ENCODE assay signal across 8 cellular contexts in genomic region chr3:39180546-39181346, GRCh38. TPM values are rescaled to one million over a fixed set of nuclear protein-coding genes. Genes with fewer than 3 reads are reported as not detected.
A peak's percentile ranks its signal among the peaks of the same experiment; 100 is the strongest.
DNase-seq lines count a peak whose midpoint lies in the region; ATAC-seq and TF ChIP-seq lines count a peak whose summit lies in the region.

No MANE protein-coding gene starts in this region.

- peak overlapping the region; percentile 34; the same call in 1 of the 2 replicates for H3K27ac ChIP-seq in GM23248
- peak overlapping the region; percentile 19 for H3K27ac ChIP-seq in RWPE2 (ENCODE audit: poor library complexity, severe bottlenecking)

- H3K27me3 ChIP-seq in GM23248 (replicated peaks; ENCODE audit: insufficient read depth) (no peaks in the 10 kb centered on the region), RWPE2 (ENCODE audit: insufficient read depth, poor library complexity, severe bottlenecking) (no peaks in the 10 kb centered on the region)

- no peaks in the 10 kb centered on the region for H3K36me3 Mint-ChIP-seq in neural crest cell (ENCODE audit: low read depth)

- 3% methylated on average over 49 to 57 of the region's 64 CpGs for WGBS in GM23248 (ENCODE audit: low coverage in 1 of 2, low lambda C conversion rate in 2 of 2, missing lambda C conversion rate in 2 of 2), 2 experiments

- H3K4me1 Mint-ChIP-seq in neural crest cell = peaks cover 48% of the 10 kb centered on the region
- peaks cover 49% of the 10 kb centered on the region for H3K4me1 Mint-ChIP-seq in stimulated activated naive CD8-positive, alpha-beta T cell treated with anti-CD3 and anti-CD28 coated beads, Interleukin-15, amount 100 ng/mL, for 72 hours

- H3K9ac ChIP-seq in GM23248 = peak overlapping the region; percentile 60

- peak overlapping the region; percentile 84 for H3K4me3 Mint-ChIP-seq in neural crest cell
- peak overlapping the region; percentile 79 to 83 for H3K4me3 Mint-ChIP-seq in stimulated activated naive CD8-positive, alpha-beta T cell treated with anti-CD3 and anti-CD28 coated beads, Interleukin-15, amount 100 ng/mL, for 72 hours

- no peaks in the 10 kb centered on the region for H3K9me2 ChIP-seq in GM23248 (ENCODE audit: insufficient read depth)

- TF ChIP-seq CTCF in RWPE2 (IDR thresholded peaks at IDR 0.05; ENCODE audit: poor library complexity, severe bottlenecking) = no peak
- TF ChIP-seq CTCF in foreskin fibroblast (IDR thresholded peaks at IDR 0.05; ENCODE audit: low read depth, low read length) = peak; percentile 5
- peak; percentile 32 for TF ChIP-seq CTCF in neural crest cell (conservative IDR thresholded peaks at IDR 0.05)

- H3F3A ChIP-seq in GM23248 (ENCODE audit: insufficient read depth) = peaks cover 42% of the 10 kb centered on the region

- peak overlapping the region; percentile 54 for H3K4me3 ChIP-seq in GM23248
- H3K4me3 ChIP-seq in RWPE2 (ENCODE audit: severe bottlenecking) = peak overlapping the region; percentile 19
- peak overlapping the region; percentile 43 to 51 for H3K4me3 ChIP-seq in foreskin fibroblast (ENCODE audit: low read depth in 1 of 2, low read length in 2 of 2)

- H4K20me1 ChIP-seq in GM23248 (ENCODE audit: insufficient read depth) = no peaks in the 10 kb centered on the region

- peak; percentile 88 for ATAC-seq in RWPE2 (ENCODE audit: low read depth)
- peak; percentile 87 for ATAC-seq in stimulated activated naive CD8-positive, alpha-beta T cell treated with anti-CD3 and anti-CD28 coated beads, Interleukin-15, amount 100 ng/mL, for 72 hours

- H3K27ac Mint-ChIP-seq in neural crest cell (ENCODE audit: unreplicated experiment) = no peak overlapping the region
- H3K27ac Mint-ChIP-seq in stimulated activated naive CD8-positive, alpha-beta T cell treated with anti-CD3 and anti-CD28 coated beads, Interleukin-15, amount 100 ng/mL, for 72 hours = peak overlapping the region; percentile 35 to 67

- no peaks in the 10 kb centered on the region for H3K9me3 Mint-ChIP-seq in neural crest cell
- H3K9me3 Mint-ChIP-seq in stimulated activated naive CD8-positive, alpha-beta T cell treated with anti-CD3 and anti-CD28 coated beads, Interleukin-15, amount 100 ng/mL, for 72 hours = peaks cover 0 to 4% of the 10 kb centered on the region in 2 donors

- H3K79me2 ChIP-seq in GM23248 (ENCODE audit: insufficient read depth) = no peaks in the 10 kb centered on the region

- H2AFZ ChIP-seq in GM23248 = peak overlapping the region; percentile 70

- DNase-seq in DMS53 (lab: John Stamatoyannopoulos, UW) = peak; percentile 91
- peak; percentile 96 for DNase-seq in GM23248
- peak; percentile 75 for DNase-seq in LHCN-M2 (ENCODE audit: low read depth)
- peak; percentile 88 for DNase-seq in RWPE2 (ENCODE audit: low spot score)
- DNase-seq in activated effector memory CD4-positive, alpha-beta T cell treated with anti-CD3 and anti-CD28 coated beads, Interleukin-2, amount 50 U/mL, for 16 hours = peak; percentile 96
- peak; percentile 81 to 95 for DNase-seq in foreskin fibroblast
- DNase-seq in neural crest cell (ENCODE audit: low read depth, low spot score) = peak; percentile 75
- DNase-seq in stimulated activated naive CD8-positive, alpha-beta T cell treated with anti-CD3 and anti-CD28 coated beads, Interleukin-15, amount 100 ng/mL, for 72 hours = peak; percentile 85 to 86

- peak overlapping the region; percentile 71 for H3K4me2 ChIP-seq in GM23248 (ENCODE audit: unreplicated experiment)

- H3K36me3 ChIP-seq in GM23248 (ENCODE audit: low read depth) = no peaks in the 10 kb centered on the region
- H3K36me3 ChIP-seq in RWPE2 (ENCODE audit: low read depth) = no peaks in the 10 kb centered on the region

- in situ Hi-C loops in GM23248 (cut with MboI) = no loop called here

- H3K9me3 ChIP-seq in GM23248 (ENCODE audit: low read depth) (no peaks in the 10 kb centered on the region), RWPE2 (ENCODE audit: severe bottlenecking) (no peaks in the 10 kb centered on the region)

- peaks cover 21% of the 10 kb centered on the region for H3K27me3 Mint-ChIP-seq in neural crest cell (ENCODE audit: low read depth)
- no peaks in the 10 kb centered on the region for H3K27me3 Mint-ChIP-seq in stimulated activated naive CD8-positive, alpha-beta T cell treated with anti-CD3 and anti-CD28 coated beads, Interleukin-15, amount 100 ng/mL, for 72 hours

- H3K4me1 ChIP-seq in GM23248 (ENCODE audit: insufficient read depth) (peaks cover 15% of the 10 kb centered on the region), RWPE2 (ENCODE audit: insufficient read depth, poor library complexity, severe bottlenecking) (peaks cover 28% of the 10 kb centered on the region)

RNA-seq across cellular contexts. Expression of gene XIRP1, which starts 11.6 kb away (rescaled TPM):
- total RNA-seq in GM23248 (2014; rRNA removed; shearing (Covaris generic)) = not detected in 2 replicates
- polyA plus RNA-seq in GM23248 (2016; fragmentation: Nextera tagmentation; extraction: Ambion mirVana) = not detected in 2 replicates
- 0.71 and 4.1 TPM in 2 replicates for total RNA-seq in LHCN-M2 (2014; rRNA removed)
- polyA plus RNA-seq in LHCN-M2 (2012) = 22.8 TPM
- not detected in 2 replicates for total RNA-seq in neural crest cell

RNA-seq across cellular contexts. Expression of gene CSRNP1, which starts 27.4 kb away (rescaled TPM):
- total RNA-seq in GM23248 (2014; rRNA removed; shearing (Covaris generic)) = 22.5 and 23.1 TPM in 2 replicates
- polyA plus RNA-seq in GM23248 (2016; fragmentation: Nextera tagmentation; extraction: Ambion mirVana) = 14.2 and 16.4 TPM in 2 replicates
- total RNA-seq in LHCN-M2 (2014; rRNA removed) (13.0 and 18.9 TPM in 2 replicates), neural crest cell (2.4 TPM in 2 replicates)
- polyA plus RNA-seq in LHCN-M2 (2012) = 10.9 TPM

Comparison
In these comparisons a context has a peak if more than half of its experiments do, and no peak if none do; other contexts are left out.
1. Peak in every context shown above with its lines: DNase-seq, ATAC-seq, H3K4me3 ChIP-seq and H3K27ac ChIP-seq.